Comparison of ENCODE assay signal across 1 cellular context in genomic region chr1:61083014-61083798, GRCh38.
A peak's percentile ranks its signal among the peaks of the same experiment; 100 is the strongest.
TF ChIP-seq lines count a peak whose summit lies in the region.

No MANE protein-coding gene starts in this region.

TF ChIP-seq in K562, 482 proteins besides CTCF, POLR2A, EP300 and RAD21 (continued from another document and continues in another):
- TF ChIP-seq EZH2 (IDR thresholded peaks at IDR 0.05; ENCODE audit: borderline replicate concordance, low read depth, low read length) (no peak), ZNF511 (CRISPR knock-in tag; IDR thresholded peaks at IDR 0.05) (peak; percentile 42; the same call in 1 of the 2 replicates), ZNF75A (CRISPR knock-in tag; IDR thresholded peaks at IDR 0.05) (no peak), SNRNP70 (optimal IDR thresholded peaks at IDR 0.05; ENCODE audit: low read depth, low read length) (no peak), POLR2B (IDR thresholded peaks at IDR 0.05; ENCODE audit: low read depth, partially characterized antibody) (no peak), TFAP4 (CRISPR knock-in tag; IDR thresholded peaks at IDR 0.05; ENCODE audit: borderline replicate concordance) (no peak), ZZZ3 (IDR thresholded peaks at IDR 0.05) (no peak), ESRRA (IDR thresholded peaks at IDR 0.05; ENCODE audit: borderline replicate concordance, low read depth) (no peak), PATZ1 (CRISPR knock-in tag; IDR thresholded peaks at IDR 0.05; ENCODE audit: borderline replicate concordance) (no peak), TEAD4 (IDR thresholded peaks at IDR 0.05; ENCODE audit: low read length) (no peak), TEAD4 (CRISPR knock-in tag; IDR thresholded peaks at IDR 0.05; ENCODE audit: borderline replicate concordance) (no peak), YY1 (IDR thresholded peaks at IDR 0.05; ENCODE audit: borderline replicate concordance in 1 of 3, control insufficient read depth in 1 of 3, extremely low read depth in 1 of 3, insufficient read depth in 3 of 3, insufficient read length in 1 of 3, insufficient replicate concordance in 2 of 3, low read depth in 1 of 3, low read length in 2 of 3) (peak in 2 of 3 experiments; percentile 17 to 81), EP400 (IDR thresholded peaks at IDR 0.05) (peak; percentile 64; the same call in 1 of the 2 replicates), POLR2G (IDR thresholded peaks at IDR 0.05; ENCODE audit: low read depth, low read length) (peak; percentile 78), MITF (IDR thresholded peaks at IDR 0.05) (no peak), CBX8 (IDR thresholded peaks at IDR 0.05; ENCODE audit: borderline replicate concordance, extremely low read depth, low read depth, low read length, poor library complexity, severe bottlenecking) (no peak), ZNF133 (CRISPR knock-in tag; IDR thresholded peaks at IDR 0.05) (no peak), ZNF146 (CRISPR knock-in tag; IDR thresholded peaks at IDR 0.05; ENCODE audit: unreplicated experiment) (no peak), REST (CRISPR knock-in tag; IDR thresholded peaks at IDR 0.05; ENCODE audit: low read depth) (no peak), ZNF384 (IDR thresholded peaks at IDR 0.05; ENCODE audit: low read depth, low read length) (no peak), KDM2B (CRISPR knock-in tag; IDR thresholded peaks at IDR 0.05) (peak; percentile 67; the same call in 1 of the 2 replicates), FOXO4 (CRISPR knock-in tag; IDR thresholded peaks at IDR 0.05) (no peak), ATF4 (CRISPR knock-in tag; IDR thresholded peaks at IDR 0.05) (no peak), ZNF639 (CRISPR knock-in tag; conservative IDR thresholded peaks at IDR 0.05 in 1 of 2, IDR thresholded peaks at IDR 0.05 in 1 of 2) (peak in 1 of 2 experiments; percentile 61; a peak in 1 of 4 replicates), RBFOX2 (IDR thresholded peaks at IDR 0.05; ENCODE audit: low read depth, low read length) (peak; percentile 80), CSDE1 (IDR thresholded peaks at IDR 0.05) (no peak), HMG20B (CRISPR knock-in tag; IDR thresholded peaks at IDR 0.05) (no peak), ZBTB11 (CRISPR knock-in tag; IDR thresholded peaks at IDR 0.05) (no peak), ASH1L (IDR thresholded peaks at IDR 0.05; ENCODE audit: borderline replicate concordance, low read depth, partially characterized antibody) (no peak), CGGBP1 (CRISPR knock-in tag; IDR thresholded peaks at IDR 0.05) (no peak), JUND (IDR thresholded peaks at IDR 0.05; ENCODE audit: borderline replicate concordance, low read depth, low read length) (no peak), JUND (tag; IDR thresholded peaks at IDR 0.05; ENCODE audit: borderline replicate concordance, low read depth, low read length) (no peak), TSC22D4 (tag; IDR thresholded peaks at IDR 0.05) (no peak), ZNF436 (CRISPR knock-in tag; IDR thresholded peaks at IDR 0.05) (no peak), CHAMP1 (IDR thresholded peaks at IDR 0.05) (no peak), MYC (IDR thresholded peaks at IDR 0.05; ENCODE audit: low read depth, low read length) (peak; percentile 47), MYC (CRISPR knock-in tag; IDR thresholded peaks at IDR 0.05; ENCODE audit: borderline replicate concordance, low read depth) (no peak)
